ENCODE assay signal across 1 cellular context in the genomic region with DNA sequence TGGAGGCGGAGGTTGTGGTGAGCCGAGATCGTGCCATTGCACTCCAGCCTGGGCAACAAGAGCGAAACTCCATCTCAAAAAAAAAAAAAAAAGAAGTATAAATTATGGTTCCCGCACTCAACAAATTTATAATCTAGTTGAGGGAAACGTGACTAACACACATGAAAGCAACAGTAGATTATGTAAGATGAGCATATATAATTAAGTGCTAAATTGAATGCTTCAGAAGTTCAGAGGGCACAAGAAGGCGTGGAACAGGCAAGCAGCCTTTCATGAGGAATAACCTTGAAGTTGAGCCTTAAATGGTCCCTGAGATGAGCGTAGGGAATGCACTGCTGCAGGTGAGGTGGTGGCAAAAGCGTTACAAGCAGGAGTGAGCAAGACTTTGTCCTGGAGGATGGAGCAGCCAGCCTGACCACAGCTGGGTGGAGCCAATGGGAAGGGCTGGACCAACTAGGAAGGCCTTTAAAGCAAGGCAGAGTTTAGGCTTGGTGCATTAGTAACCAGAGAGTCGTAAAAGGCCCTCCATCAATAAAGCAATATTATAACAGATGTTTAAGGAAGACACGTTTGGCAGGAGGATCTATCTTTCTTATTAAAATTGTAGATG.
TF ChIP-seq lines count a peak whose summit lies in the region.

No MANE protein-coding gene starts in this region.

TF ChIP-seq in GM23338, 12 proteins besides CTCF, POLR2A, EP300 and RAD21:
- no peak for TF ChIP-seq CREB1 (CRISPR knock-in tag; IDR thresholded peaks at IDR 0.05; ENCODE audit: low read depth)
- no peak for TF ChIP-seq JUNB (IDR thresholded peaks at IDR 0.05; ENCODE audit: unreplicated experiment)
- TF ChIP-seq EZH2 (IDR thresholded peaks at IDR 0.05; ENCODE audit: low read depth, unreplicated experiment): no peak
- TF ChIP-seq ZNF331 (CRISPR knock-in tag; IDR thresholded peaks at IDR 0.05; ENCODE audit: low read depth): no peak
- no peak for TF ChIP-seq ZNF462 (CRISPR knock-in tag; IDR thresholded peaks at IDR 0.05)
- TF ChIP-seq, protein P1, sequence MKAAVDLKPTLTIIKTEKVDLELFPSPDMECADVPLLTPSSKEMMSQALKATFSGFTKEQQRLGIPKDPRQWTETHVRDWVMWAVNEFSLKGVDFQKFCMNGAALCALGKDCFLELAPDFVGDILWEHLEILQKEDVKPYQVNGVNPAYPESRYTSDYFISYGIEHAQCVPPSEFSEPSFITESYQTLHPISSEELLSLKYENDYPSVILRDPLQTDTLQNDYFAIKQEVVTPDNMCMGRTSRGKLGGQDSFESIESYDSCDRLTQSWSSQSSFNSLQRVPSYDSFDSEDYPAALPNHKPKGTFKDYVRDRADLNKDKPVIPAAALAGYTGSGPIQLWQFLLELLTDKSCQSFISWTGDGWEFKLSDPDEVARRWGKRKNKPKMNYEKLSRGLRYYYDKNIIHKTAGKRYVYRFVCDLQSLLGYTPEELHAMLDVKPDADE (IDR thresholded peaks at IDR 0.05): no peak
- no peak for TF ChIP-seq NANOG (IDR thresholded peaks at IDR 0.05; ENCODE audit: borderline replicate concordance)
- TF ChIP-seq ZNF114 (CRISPR knock-in tag; IDR thresholded peaks at IDR 0.05): no peak
- TF ChIP-seq STAT1 (IDR thresholded peaks at IDR 0.05; ENCODE audit: unreplicated experiment): no peak
- no peak for TF ChIP-seq EZH2phosphoT487 (IDR thresholded peaks at IDR 0.05; ENCODE audit: unreplicated experiment)
- no peak for TF ChIP-seq REST (IDR thresholded peaks at IDR 0.05; ENCODE audit: unreplicated experiment)
- TF ChIP-seq POLR2AphosphoS5 (IDR thresholded peaks at IDR 0.05; ENCODE audit: low read depth): no peak
